ENCODE assay signal across 17 cellular contexts in the genomic region with DNA sequence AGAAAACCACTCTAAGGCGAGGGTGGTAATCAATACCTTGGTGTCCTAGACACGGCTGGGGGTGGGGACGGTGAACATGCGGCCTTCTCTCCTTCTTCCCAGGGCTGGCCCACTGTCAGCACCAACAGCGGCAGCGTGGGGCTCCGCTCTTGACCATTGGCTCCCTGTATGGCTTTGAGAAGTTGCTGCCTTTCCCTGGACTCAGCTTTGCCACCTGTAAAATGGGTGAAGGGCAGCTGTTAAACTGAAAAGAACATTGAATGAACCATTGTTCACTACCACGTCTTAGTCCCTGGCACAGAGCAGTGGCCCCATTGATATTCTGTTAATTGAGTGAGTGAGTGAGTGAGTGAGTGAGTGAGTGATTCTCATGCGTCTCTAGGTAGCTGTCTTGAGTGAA.
DNase-seq lines count a peak whose midpoint lies in the region; ATAC-seq and TF ChIP-seq lines count a peak whose summit lies in the region.
"Had no signal": no experiment of that assay in that cellular context is flagged by ENCODE, and none has a peak within 500 bp of the region (broad histone marks: within the 10 kb centered on the region; RNA-seq: fewer than 3 reads in every experiment).

No MANE protein-coding gene starts in this region.

- H3K9me3 Mint-ChIP-seq in WTC11 = no peaks in the 10 kb centered on the region
- H3K9me3 Mint-ChIP-seq: CD8-positive, alpha-beta T cell had no signal

- H3K9me3 ChIP-seq in SK-N-SH (no peaks in the 10 kb centered on the region), hepatocyte (ENCODE audit: low read depth) (no peaks in the 10 kb centered on the region), uterus (no peaks in the 10 kb centered on the region)

- DNase-seq in SK-N-SH = no peak
- DNase-seq in WTC11 (ENCODE audit: low spot score) = no peak
- DNase-seq in hepatocyte (ENCODE audit: low spot score) = no peak
- DNase-seq in uterus = no peak
- no peak for DNase-seq in putamen (ENCODE audit: low spot score)
- DNase-seq in ecto neural progenitor cell (ENCODE audit: low spot score) = no peak
- DNase-seq in epidermal melanocyte (ENCODE audit: insufficient read length, low spot score) = no peak
- DNase-seq: 8988T; CD8-positive, alpha-beta T cell; DMS79; H7; NCI-H1417 treated with DMSO at 0.1 percent for 48 hours; NCI-H2029 treated with DMSO at 0.1 percent for 48 hours; NCI-H2171 treated with DMSO at 0.1 percent for 48 hours; NCI-H446 treated with DMSO at 0.1 percent for 48 hours; NCI-H748 treated with DMSO at 0.1 percent for 48 hours had no signal

- peaks cover 7 to 32% of the 10 kb centered on the region in 2 experiments for H3K36me3 ChIP-seq in SK-N-SH (replicated peaks in 1 of 2; ENCODE audit: control insufficient read depth in 1 of 2, insufficient read depth in 2 of 2, low read length in 1 of 2)
- H3K36me3 ChIP-seq in hepatocyte (replicated peaks; ENCODE audit: insufficient read depth, low read depth) = no peaks in the 10 kb centered on the region
- H3K36me3 ChIP-seq in uterus = no peaks in the 10 kb centered on the region

- H3K36me3 Mint-ChIP-seq in WTC11 = no peaks in the 10 kb centered on the region

- ATAC-seq in SK-N-SH treated with all-trans-retinoic acid at 6 μM for 48 hours (no peak), WTC11 (no peak)
- ATAC-seq: CD8-positive, alpha-beta T cell had no signal

- TF ChIP-seq CTCF in SK-N-SH (IDR thresholded peaks at IDR 0.05) (no peak), WTC11 (IDR thresholded peaks at IDR 0.05) (no peak), hepatocyte (IDR thresholded peaks at IDR 0.05; ENCODE audit: poor library complexity) (no peak), uterus (IDR thresholded peaks at IDR 0.05) (no peak)

- no peak overlapping the region for H3K4me3 Mint-ChIP-seq in WTC11
- H3K4me3 Mint-ChIP-seq: CD8-positive, alpha-beta T cell had no signal

- H3K9ac ChIP-seq in SK-N-SH = no peak overlapping the region

- no peak for TF ChIP-seq POLR2A in uterus (IDR thresholded peaks at IDR 0.05)

- 96% methylated on average over 9 of the region's 9 CpGs for WGBS in SK-N-SH (ENCODE audit: low lambda C conversion rate)
- WGBS in hepatocyte (ENCODE audit: low lambda C conversion rate, missing lambda C conversion rate) = 83% methylated on average over 9 of the region's 9 CpGs

- H3K27ac ChIP-seq in SK-N-SH (ENCODE audit: low read depth in 2 of 2, low read length in 1 of 2) = peak overlapping the region; percentile 39 to 59; a peak in 2 of 4 replicates
- peak overlapping the region; percentile 76 for H3K27ac ChIP-seq in hepatocyte
- peak overlapping the region; percentile 38 to 44 for H3K27ac ChIP-seq in uterus

- H3K27me3 ChIP-seq in SK-N-SH (ENCODE audit: insufficient read depth) (no peaks in the 10 kb centered on the region), hepatocyte (no peaks in the 10 kb centered on the region), uterus (no peaks in the 10 kb centered on the region)

- H3K27me3 Mint-ChIP-seq in WTC11 (ENCODE audit: low read depth) = no peaks in the 10 kb centered on the region

- H3F3A ChIP-seq in SK-N-SH (replicated peaks; ENCODE audit: insufficient read depth) = peaks cover 14% of the 10 kb centered on the region

- H4K20me1 ChIP-seq in SK-N-SH (ENCODE audit: insufficient read depth) (no peaks in the 10 kb centered on the region; the same call in 1 of the 2 replicates), hepatocyte (ENCODE audit: insufficient read depth, poor library complexity, severe bottlenecking) (peaks cover 76% of the 10 kb centered on the region)

- H3K79me2 ChIP-seq in SK-N-SH (ENCODE audit: insufficient read depth) (peaks cover 68% of the 10 kb centered on the region), hepatocyte (peaks cover 51% of the 10 kb centered on the region)

- CTCF ChIA-PET in SK-N-SH (lab: Yijun Ruan, JAX) = interaction anchor here (0.7 to 3.4 kb wide), 3 partner anchors 15 to 42 kb away, joined by 3 to 22 read pairs (median 8); no protein-coding TSS in a partner anchor
- CTCF ChIA-PET in WTC11 (lab: Charles Lee) = interaction anchor here (1.1 to 1.7 kb wide), 3 partner anchors 21 to 31 kb away, joined by 4 to 10 read pairs (median 4); no protein-coding TSS in a partner anchor

- no peak overlapping the region for H3K4me2 ChIP-seq in SK-N-SH
- H3K4me2 ChIP-seq in hepatocyte = no peak overlapping the region

- H3K4me3 ChIP-seq in SK-N-SH (ENCODE audit: low read depth in 2 of 2, low read length in 1 of 2) = no peak overlapping the region
- no peak overlapping the region for H3K4me3 ChIP-seq in hepatocyte
- H3K4me3 ChIP-seq in uterus = no peak overlapping the region

- peaks cover 45% of the 10 kb centered on the region for H3K4me1 Mint-ChIP-seq in WTC11

- H3K9me2 ChIP-seq in SK-N-SH (no peaks in the 10 kb centered on the region), hepatocyte (replicated peaks; ENCODE audit: insufficient read depth) (no peaks in the 10 kb centered on the region)

- TF ChIP-seq EP300 in SK-N-SH (IDR thresholded peaks at IDR 0.05; ENCODE audit: borderline replicate concordance in 1 of 2, low read depth in 1 of 2, low read length in 1 of 2) = no peak

- peaks cover 18 to 89% of the 10 kb centered on the region in 2 experiments for H3K4me1 ChIP-seq in SK-N-SH (ENCODE audit: control insufficient read depth in 1 of 2, insufficient read depth in 2 of 2, low read depth in 1 of 2, low read length in 1 of 2)
- H3K4me1 ChIP-seq in hepatocyte (ENCODE audit: insufficient read depth) = peaks cover 38% of the 10 kb centered on the region
- H3K4me1 ChIP-seq in uterus = peaks cover 25 to 40% of the 10 kb centered on the region in 2 donors

- peak overlapping the region; percentile 62; the same call in 1 of the 2 replicates for H3K27ac Mint-ChIP-seq in WTC11
- H3K27ac Mint-ChIP-seq: CD8-positive, alpha-beta T cell had no signal

- POLR2A ChIA-PET in SK-N-SH (lab: Yijun Ruan, JAX) = no interaction called here
- POLR2A ChIA-PET in WTC11 (lab: Charles Lee) = no interaction called here

- intact Hi-C loops in uterus (cut with DNase I; ENCODE audit: low total_unique reads) = no loop called here

- no peak for TF ChIP-seq RAD21 in SK-N-SH (IDR thresholded peaks at IDR 0.05; ENCODE audit: low read length)

- H2AFZ ChIP-seq in SK-N-SH (ENCODE audit: low read depth) = no peak overlapping the region
- no peak overlapping the region for H2AFZ ChIP-seq in hepatocyte

TF ChIP-seq in SK-N-SH, 30 proteins besides CTCF, POLR2A, EP300 and RAD21:
- no peak for TF ChIP-seq SIN3A (IDR thresholded peaks at IDR 0.05; ENCODE audit: borderline replicate concordance, low read depth, low read length)
- no peak for TF ChIP-seq FOXM1 (IDR thresholded peaks at IDR 0.05; ENCODE audit: low read depth)
- TF ChIP-seq TCF12 (IDR thresholded peaks at IDR 0.05) = no peak

TF ChIP-seq in SK-N-SH treated with all-trans-retinoic acid at 6 μM for 48 hours, 23 proteins besides CTCF, POLR2A, EP300 and RAD21:
- TF ChIP-seq BACH2 (CRISPR knock-in tag; IDR thresholded peaks at IDR 0.05; ENCODE audit: borderline replicate concordance) (no peak), PPARA (CRISPR knock-in tag; IDR thresholded peaks at IDR 0.05; ENCODE audit: borderline replicate concordance) (no peak), ZNF565 (CRISPR knock-in tag; conservative IDR thresholded peaks at IDR 0.05; ENCODE audit: low read depth) (no peak), ZNF70 (CRISPR knock-in tag; IDR thresholded peaks at IDR 0.05) (no peak), GLIS3 (CRISPR knock-in tag; IDR thresholded peaks at IDR 0.05) (no peak), ARNTL (CRISPR knock-in tag; IDR thresholded peaks at IDR 0.05; ENCODE audit: borderline replicate concordance, low read depth) (no peak), OSR1 (CRISPR knock-in tag; IDR thresholded peaks at IDR 0.05) (no peak), CSDC2 (CRISPR knock-in tag; IDR thresholded peaks at IDR 0.05) (no peak)
- TF ChIP-seq, protein P1, sequence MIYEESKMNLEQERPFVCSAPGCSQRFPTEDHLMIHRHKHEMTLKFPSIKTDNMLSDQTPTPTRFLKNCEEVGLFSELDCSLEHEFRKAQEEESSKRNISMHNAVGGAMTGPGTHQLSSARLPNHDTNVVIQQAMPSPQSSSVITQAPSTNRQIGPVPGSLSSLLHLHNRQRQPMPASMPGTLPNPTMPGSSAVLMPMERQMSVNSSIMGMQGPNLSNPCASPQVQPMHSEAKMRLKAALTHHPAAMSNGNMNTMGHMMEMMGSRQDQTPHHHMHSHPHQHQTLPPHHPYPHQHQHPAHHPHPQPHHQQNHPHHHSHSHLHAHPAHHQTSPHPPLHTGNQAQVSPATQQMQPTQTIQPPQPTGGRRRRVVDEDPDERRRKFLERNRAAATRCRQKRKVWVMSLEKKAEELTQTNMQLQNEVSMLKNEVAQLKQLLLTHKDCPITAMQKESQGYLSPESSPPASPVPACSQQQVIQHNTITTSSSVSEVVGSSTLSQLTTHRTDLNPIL (CRISPR knock-in tag; IDR thresholded peaks at IDR 0.05; ENCODE audit: low read depth) = no peak
TF ChIP-seq in SK-N-SH treated with all-trans-retinoic acid at 6 μM for 48 hours: peak in this region for 0.

TF ChIP-seq in WTC11, 78 proteins besides CTCF, POLR2A, EP300 and RAD21 (continues in another document):
- TF ChIP-seq CREM (CRISPR knock-in tag; IDR thresholded peaks at IDR 0.05) = no peak
- TF ChIP-seq, protein P2, sequence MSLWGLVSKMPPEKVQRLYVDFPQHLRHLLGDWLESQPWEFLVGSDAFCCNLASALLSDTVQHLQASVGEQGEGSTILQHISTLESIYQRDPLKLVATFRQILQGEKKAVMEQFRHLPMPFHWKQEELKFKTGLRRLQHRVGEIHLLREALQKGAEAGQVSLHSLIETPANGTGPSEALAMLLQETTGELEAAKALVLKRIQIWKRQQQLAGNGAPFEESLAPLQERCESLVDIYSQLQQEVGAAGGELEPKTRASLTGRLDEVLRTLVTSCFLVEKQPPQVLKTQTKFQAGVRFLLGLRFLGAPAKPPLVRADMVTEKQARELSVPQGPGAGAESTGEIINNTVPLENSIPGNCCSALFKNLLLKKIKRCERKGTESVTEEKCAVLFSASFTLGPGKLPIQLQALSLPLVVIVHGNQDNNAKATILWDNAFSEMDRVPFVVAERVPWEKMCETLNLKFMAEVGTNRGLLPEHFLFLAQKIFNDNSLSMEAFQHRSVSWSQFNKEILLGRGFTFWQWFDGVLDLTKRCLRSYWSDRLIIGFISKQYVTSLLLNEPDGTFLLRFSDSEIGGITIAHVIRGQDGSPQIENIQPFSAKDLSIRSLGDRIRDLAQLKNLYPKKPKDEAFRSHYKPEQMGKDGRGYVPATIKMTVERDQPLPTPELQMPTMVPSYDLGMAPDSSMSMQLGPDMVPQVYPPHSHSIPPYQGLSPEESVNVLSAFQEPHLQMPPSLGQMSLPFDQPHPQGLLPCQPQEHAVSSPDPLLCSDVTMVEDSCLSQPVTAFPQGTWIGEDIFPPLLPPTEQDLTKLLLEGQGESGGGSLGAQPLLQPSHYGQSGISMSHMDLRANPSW (CRISPR knock-in tag; conservative IDR thresholded peaks at IDR 0.05; ENCODE audit: low read depth) = no peak
- no peak for TF ChIP-seq ETV6 (CRISPR knock-in tag; IDR thresholded peaks at IDR 0.05)
